ENCODE assay signal across 12 cellular contexts in the genomic region with DNA sequence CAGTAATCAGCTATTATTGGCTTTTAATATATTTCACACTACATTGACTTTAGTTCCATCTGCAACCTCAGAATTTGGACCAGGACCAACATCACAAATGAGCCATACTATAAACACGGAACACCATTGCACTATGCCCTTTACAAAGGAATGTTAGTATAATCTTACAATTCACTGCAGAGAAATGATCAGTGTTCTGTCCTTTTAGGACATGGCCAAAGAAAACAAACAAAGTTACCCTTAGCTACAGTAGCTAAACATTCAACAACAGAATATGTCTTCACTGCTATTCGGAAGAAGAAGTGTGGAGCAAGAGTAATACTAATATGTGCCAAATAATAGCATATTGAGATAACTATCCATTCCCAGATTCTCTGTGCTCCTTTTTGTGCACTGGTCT.
DNase-seq lines count a peak whose midpoint lies in the region; ATAC-seq and TF ChIP-seq lines count a peak whose summit lies in the region.
"Had no signal": no experiment of that assay in that cellular context is flagged by ENCODE, and none has a peak within 500 bp of the region (broad histone marks: within the 10 kb centered on the region; RNA-seq: fewer than 3 reads in every experiment).

No MANE protein-coding gene starts in this region.

- DNase-seq in EL, result peak; percentile 92
- DNase-seq in RWPE2 (ENCODE audit: low spot score), result no peak
- no peak for DNase-seq in esophagus muscularis mucosa (ENCODE audit: extremely low spot score)
- DNase-seq in osteocyte (ENCODE audit: extremely low spot score, unreplicated experiment), result no peak
- DNase-seq in UCSD-AML1 (lab: John Stamatoyannopoulos, UW; ENCODE audit: unreplicated experiment), result no peak
- DNase-seq in GDM1 (lab: John Stamatoyannopoulos, UW), result no peak
- DNase-seq in SIG-M5 treated with dmso at 0.1 percent for 504 hours (lab: John Stamatoyannopoulos, UW; ENCODE audit: unreplicated experiment), result no peak
- no peak for DNase-seq in inferior parietal cortex (ENCODE audit: extremely low spot score)
- DNase-seq: NCI-H187, tibial artery had no signal

- TF ChIP-seq CTCF in RWPE2 (IDR thresholded peaks at IDR 0.05; ENCODE audit: poor library complexity, severe bottlenecking), result no peak
- TF ChIP-seq CTCF in esophagus muscularis mucosa (IDR thresholded peaks at IDR 0.05), result no peak
- no peak for TF ChIP-seq CTCF in osteocyte (IDR thresholded peaks at IDR 0.05)

- H3K27ac ChIP-seq in RWPE2 (ENCODE audit: poor library complexity, severe bottlenecking) (peak overlapping the region; percentile 88), esophagus muscularis mucosa (replicated peaks in 1 of 4) (peak overlapping the region; percentile 41 to 53 (median 45))
- H3K27ac ChIP-seq: prostate gland had no signal

- TF ChIP-seq EP300 in esophagus muscularis mucosa (IDR thresholded peaks at IDR 0.05), result no peak

- H3K27me3 Mint-ChIP-seq in osteocyte (ENCODE audit: unreplicated experiment), result no peaks in the 10 kb centered on the region

- intact Hi-C loops in esophagus muscularis mucosa (cut with DNase I), result no loop called here

- no peaks in the 10 kb centered on the region for H3K9me3 ChIP-seq in RWPE2 (ENCODE audit: severe bottlenecking)
- no peaks in the 10 kb centered on the region for H3K9me3 ChIP-seq in esophagus muscularis mucosa
- H3K9me3 ChIP-seq: prostate gland, tibial artery had no signal

- H3K36me3 ChIP-seq in RWPE2 (ENCODE audit: low read depth) (no peaks in the 10 kb centered on the region), esophagus muscularis mucosa (no peaks in the 10 kb centered on the region)
- H3K36me3 ChIP-seq: prostate gland, tibial artery had no signal

- H3K4me3 ChIP-seq in RWPE2 (ENCODE audit: severe bottlenecking) (no peak overlapping the region), esophagus muscularis mucosa (no peak overlapping the region)
- H3K4me3 ChIP-seq: prostate gland, tibial artery had no signal

- peak; percentile 81 for ATAC-seq in RWPE2 (ENCODE audit: low read depth)
- ATAC-seq: esophagus mucosa had no signal

- 42% methylated on average over 2 of the region's 2 CpGs for WGBS in esophagus muscularis mucosa

- H3K4me1 Mint-ChIP-seq in osteocyte (ENCODE audit: unreplicated experiment), result peaks cover 59% of the 10 kb centered on the region

- H3K4me1 ChIP-seq in RWPE2 (ENCODE audit: insufficient read depth, poor library complexity, severe bottlenecking) (peaks cover 33% of the 10 kb centered on the region), esophagus muscularis mucosa (peaks cover 0 to 47% (median 27%) of the 10 kb centered on the region in 4 donors)
- H3K4me1 ChIP-seq: prostate gland had no signal

- H3K27me3 ChIP-seq in RWPE2 (ENCODE audit: insufficient read depth, poor library complexity, severe bottlenecking) (no peaks in the 10 kb centered on the region), esophagus muscularis mucosa (no peaks in the 10 kb centered on the region)
- H3K27me3 ChIP-seq: tibial artery had no signal

- H3K27ac Mint-ChIP-seq in osteocyte (ENCODE audit: unreplicated experiment), result peak overlapping the region; percentile 90

- H3K36me3 Mint-ChIP-seq in osteocyte (ENCODE audit: unreplicated experiment), result no peaks in the 10 kb centered on the region

- TF ChIP-seq POLR2A in esophagus muscularis mucosa (IDR thresholded peaks at IDR 0.05; ENCODE audit: low read depth), result no peak

- no peak overlapping the region for H3K4me3 Mint-ChIP-seq in osteocyte (ENCODE audit: unreplicated experiment)

- peaks cover 7% of the 10 kb centered on the region for H3K9me3 Mint-ChIP-seq in osteocyte (ENCODE audit: unreplicated experiment)
